ENCODE assay signal across 24 cellular contexts in the genomic region with DNA sequence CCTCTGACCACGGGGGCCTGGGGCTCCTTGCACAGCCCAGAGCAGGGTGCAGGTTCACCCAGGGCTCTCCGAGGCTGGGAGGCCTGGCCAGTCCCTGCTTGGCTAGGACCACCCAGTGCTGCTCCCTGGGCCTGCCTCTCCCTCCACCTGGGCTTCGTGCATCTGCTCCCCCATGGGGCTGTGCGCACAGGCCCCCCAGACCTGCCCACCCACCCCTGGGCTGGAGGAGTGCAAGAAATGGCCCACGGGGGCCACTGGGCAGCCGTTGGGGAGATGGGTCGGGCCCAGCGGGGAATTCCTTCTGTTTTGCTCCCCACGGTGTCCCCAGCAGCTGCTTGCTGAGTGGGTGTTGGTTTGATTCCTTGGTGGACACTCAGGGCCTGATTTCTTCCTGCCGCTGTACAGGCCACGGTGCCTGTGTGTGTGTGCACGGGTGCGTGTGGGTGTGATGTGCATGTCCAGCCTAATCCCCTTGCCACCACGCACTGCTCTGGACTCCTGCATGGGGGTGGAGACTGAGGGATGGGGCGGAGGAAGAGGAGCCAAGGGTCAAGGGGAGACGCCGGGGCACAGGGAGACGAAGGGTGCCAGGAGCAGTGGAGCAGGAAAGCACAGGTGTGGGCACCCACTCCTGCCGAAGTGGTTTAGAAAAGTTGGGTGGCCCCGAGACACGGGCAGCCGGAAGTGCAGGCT. TPM values are rescaled to one million over a fixed set of nuclear protein-coding genes. Genes with fewer than 3 reads are reported as not detected.
DNase-seq lines count a peak whose midpoint lies in the region; ATAC-seq and TF ChIP-seq lines count a peak whose summit lies in the region.
"Had no signal": no experiment of that assay in that cellular context is flagged by ENCODE, and none has a peak within 500 bp of the region (broad histone marks: within the 10 kb centered on the region; RNA-seq: fewer than 3 reads in every experiment).

No MANE protein-coding gene starts in this region.

- no peak for DNase-seq in SK-N-SH
- DNase-seq in osteoblast (ENCODE audit: insufficient read length, low spot score, missing footprints), result peak; percentile 85
- no peak for DNase-seq in WTC11 (ENCODE audit: low spot score)
- DNase-seq in activated CD8-positive, alpha-beta memory T cell treated with anti-CD3 and anti-CD28 coated beads, Interleukin-2, amount 10 ng/mL, durations not matched to agents 7 days and 5 days, result no peak
- DNase-seq in upper lobe of right lung, result no peak
- no peak for DNase-seq in NCI-H1694 treated with DMSO at 0.1 percent for 48 hours (lab: John Stamatoyannopoulos, UW)
- DNase-seq: AML-193; CD8-positive, alpha-beta memory T cell; DMS53; GDM1; NCI-H1092 treated with DMSO at 0.1 percent for 48 hours; NCI-H1436 treated with DMSO at 0.1 percent for 48 hours; NCI-H2029; NCI-H2227 treated with DMSO at 0.1 percent for 48 hours; NCI-H510A; NCI-H82; OCI-M1; SHP77 had no signal

- H3K4me2 ChIP-seq in SK-N-SH (no peak overlapping the region), osteoblast (ENCODE audit: insufficient read depth, low read length) (no peak overlapping the region)
- H3K4me2 ChIP-seq: KMS-11 had no signal

- no peaks in the 10 kb centered on the region for H4K20me1 ChIP-seq in SK-N-SH (ENCODE audit: insufficient read depth)
- peaks cover 12% of the 10 kb centered on the region for H4K20me1 ChIP-seq in osteoblast (ENCODE audit: insufficient read depth, low read length)

- no peaks in the 10 kb centered on the region for H3K27me3 ChIP-seq in SK-N-SH (ENCODE audit: insufficient read depth)
- no peaks in the 10 kb centered on the region for H3K27me3 ChIP-seq in osteoblast (ENCODE audit: insufficient read depth, low read length)
- H3K27me3 ChIP-seq in upper lobe of right lung, result no peaks in the 10 kb centered on the region

- intact Hi-C loops in upper lobe of right lung (cut with DNase I), result no loop called here

- TF ChIP-seq EP300 in SK-N-SH (IDR thresholded peaks at IDR 0.05; ENCODE audit: borderline replicate concordance in 1 of 2, low read depth in 1 of 2, low read length in 1 of 2), result no peak

- no peaks in the 10 kb centered on the region for H3K9me3 Mint-ChIP-seq in WTC11
- H3K9me3 Mint-ChIP-seq in activated CD8-positive, alpha-beta memory T cell treated with anti-CD3 and anti-CD28 coated beads, Interleukin-2, amount 10 ng/mL, durations not matched to agents 7 days and 5 days (ENCODE audit: low read depth), result no peaks in the 10 kb centered on the region
- H3K9me3 Mint-ChIP-seq: CD8-positive, alpha-beta memory T cell had no signal

- H3K4me3 ChIP-seq in SK-N-SH (ENCODE audit: low read depth in 2 of 2, low read length in 1 of 2), result no peak overlapping the region
- no peak overlapping the region for H3K4me3 ChIP-seq in osteoblast (ENCODE audit: insufficient read depth, low read length)
- H3K4me3 ChIP-seq in upper lobe of right lung, result no peak overlapping the region

- peak; percentile 13; the same call in 2 of the 3 replicates for ATAC-seq in SK-N-SH treated with all-trans-retinoic acid at 6 μM for 48 hours
- peak; percentile 0 for ATAC-seq in esophagus mucosa
- ATAC-seq in WTC11, result no peak
- ATAC-seq in activated CD8-positive, alpha-beta memory T cell treated with anti-CD3 and anti-CD28 coated beads, Interleukin-2, amount 10 ng/mL, durations not matched to agents 7 days and 5 days, result no peak
- no peak for ATAC-seq in upper lobe of right lung

- no peaks in the 10 kb centered on the region for H3F3A ChIP-seq in SK-N-SH (replicated peaks; ENCODE audit: insufficient read depth)

- H3K27me3 Mint-ChIP-seq in WTC11 (ENCODE audit: low read depth), result no peaks in the 10 kb centered on the region
- no peaks in the 10 kb centered on the region for H3K27me3 Mint-ChIP-seq in activated CD8-positive, alpha-beta memory T cell treated with anti-CD3 and anti-CD28 coated beads, Interleukin-2, amount 10 ng/mL, durations not matched to agents 7 days and 5 days
- H3K27me3 Mint-ChIP-seq: CD8-positive, alpha-beta memory T cell had no signal

- POLR2A ChIA-PET in SK-N-SH (lab: Yijun Ruan, JAX), result interaction anchor here (0.6 kb wide), 1 partner anchor 65 kb away, joined by 3 read pairs; no protein-coding TSS in a partner anchor
- POLR2A ChIA-PET in WTC11 (lab: Charles Lee), result no interaction called here

- H3K27ac ChIP-seq in SK-N-SH (ENCODE audit: low read depth in 2 of 2, low read length in 1 of 2) (no peak overlapping the region), osteoblast (ENCODE audit: low read depth, low read length) (no peak overlapping the region), upper lobe of right lung (no peak overlapping the region)
- H3K27ac ChIP-seq: C4-2B, HL-60, KMS-11 had no signal

- no peak overlapping the region for H3K27ac Mint-ChIP-seq in WTC11
- no peak overlapping the region for H3K27ac Mint-ChIP-seq in activated CD8-positive, alpha-beta memory T cell treated with anti-CD3 and anti-CD28 coated beads, Interleukin-2, amount 10 ng/mL, durations not matched to agents 7 days and 5 days
- H3K27ac Mint-ChIP-seq: CD8-positive, alpha-beta memory T cell had no signal

- no peak for TF ChIP-seq RAD21 in SK-N-SH (IDR thresholded peaks at IDR 0.05; ENCODE audit: low read length)

- peaks cover 3% of the 10 kb centered on the region; the same call in 1 of the 2 replicates for H3K4me1 Mint-ChIP-seq in WTC11
- H3K4me1 Mint-ChIP-seq in activated CD8-positive, alpha-beta memory T cell treated with anti-CD3 and anti-CD28 coated beads, Interleukin-2, amount 10 ng/mL, durations not matched to agents 7 days and 5 days, result peaks cover 4% of the 10 kb centered on the region

- H3K9me3 ChIP-seq in SK-N-SH (no peaks in the 10 kb centered on the region), osteoblast (ENCODE audit: low read depth, low read length) (no peaks in the 10 kb centered on the region), upper lobe of right lung (no peaks in the 10 kb centered on the region)

- H3K36me3 ChIP-seq in SK-N-SH (replicated peaks in 1 of 2; ENCODE audit: control insufficient read depth in 1 of 2, insufficient read depth in 2 of 2, low read length in 1 of 2), result peaks cover 0 to 26% of the 10 kb centered on the region in 2 experiments
- H3K36me3 ChIP-seq in osteoblast (ENCODE audit: insufficient read depth, low read length), result peaks cover 21% of the 10 kb centered on the region
- peaks cover 33% of the 10 kb centered on the region for H3K36me3 ChIP-seq in upper lobe of right lung

- no peak overlapping the region for H2AFZ ChIP-seq in SK-N-SH (ENCODE audit: low read depth)
- no peak overlapping the region for H2AFZ ChIP-seq in osteoblast (ENCODE audit: low read length)

- H3K79me2 ChIP-seq in SK-N-SH (ENCODE audit: insufficient read depth), result no peaks in the 10 kb centered on the region
- no peaks in the 10 kb centered on the region for H3K79me2 ChIP-seq in osteoblast (ENCODE audit: insufficient read depth, low read length)

- peaks cover 10% of the 10 kb centered on the region for H3K36me3 Mint-ChIP-seq in WTC11
- H3K36me3 Mint-ChIP-seq in activated CD8-positive, alpha-beta memory T cell treated with anti-CD3 and anti-CD28 coated beads, Interleukin-2, amount 10 ng/mL, durations not matched to agents 7 days and 5 days, result peaks cover 5% of the 10 kb centered on the region

- H3K9me2 ChIP-seq in SK-N-SH, result no peaks in the 10 kb centered on the region

- no peak overlapping the region for H3K9ac ChIP-seq in SK-N-SH
- H3K9ac ChIP-seq: KMS-11 had no signal

- H3K4me1 ChIP-seq in SK-N-SH (ENCODE audit: control insufficient read depth in 1 of 2, insufficient read depth in 2 of 2, low read depth in 1 of 2, low read length in 1 of 2), result no peaks in the 10 kb centered on the region; a peak in 1 of 4 replicates
- H3K4me1 ChIP-seq in osteoblast (ENCODE audit: insufficient read depth, low read length), result no peaks in the 10 kb centered on the region
- H3K4me1 ChIP-seq in upper lobe of right lung, result no peaks in the 10 kb centered on the region

- WGBS in SK-N-SH (ENCODE audit: low lambda C conversion rate), result 84% methylated on average over 12 of the region's 22 CpGs

- TF ChIP-seq CTCF in SK-N-SH (IDR thresholded peaks at IDR 0.05) (no peak), osteoblast (IDR thresholded peaks at IDR 0.05; ENCODE audit: extremely low read depth, low read depth, low read length) (no peak), WTC11 (IDR thresholded peaks at IDR 0.05) (no peak), upper lobe of right lung (IDR thresholded peaks at IDR 0.05) (no peak)

- no peak overlapping the region for H3K4me3 Mint-ChIP-seq in WTC11
- H3K4me3 Mint-ChIP-seq in activated CD8-positive, alpha-beta memory T cell treated with anti-CD3 and anti-CD28 coated beads, Interleukin-2, amount 10 ng/mL, durations not matched to agents 7 days and 5 days, result no peak overlapping the region
- H3K4me3 Mint-ChIP-seq: CD8-positive, alpha-beta memory T cell had no signal

- CTCF ChIA-PET in SK-N-SH (lab: Yijun Ruan, JAX) (no interaction called here), WTC11 (lab: Charles Lee) (interaction anchor here (0.6 kb wide), 1 partner anchor 333 kb away, joined by 3 read pairs; no protein-coding TSS in a partner anchor)
- CTCF ChIA-PET in activated CD8-positive, alpha-beta memory T cell treated with anti-CD3 and anti-CD28 coated beads, Interleukin-2, amount 10 ng/mL, durations not matched to agents 7 days and 5 days (lab: Charles Lee), result no interaction called here

RNA-seq across cellular contexts. Expression of gene PRSS27, which starts 8.5 kb away (rescaled TPM):
- 7.6 and 7.7 TPM in 2 replicates for polyA plus RNA-seq in SK-N-SH (2012; rRNA removed)
- 3.3 and 4.3 TPM in 2 replicates for polyA plus RNA-seq in SK-N-SH (2012; cell fraction: cytosol; rRNA removed)
- 17.4 and 23.0 TPM in 2 replicates for polyA plus RNA-seq in SK-N-SH (2012; cell fraction: nucleus; rRNA removed)
- total RNA-seq in esophagus mucosa (191 TPM), osteoblast (1.5 and 2.5 TPM in 2 replicates), WTC11 (2021) (5.1 to 5.4 TPM (median 5.1 TPM) in 3 replicates), upper lobe of right lung (0.81 TPM)
- total RNA-seq in activated CD8-positive, alpha-beta memory T cell treated with anti-CD3 and anti-CD28 coated beads, Interleukin-2, amount 10 ng/mL, durations not matched to agents 7 days and 5 days, result 1 to 10 TPM; 1.2 to 1.7 TPM
- total RNA-seq: HT1080 had no signal
- polyA plus RNA-seq: CD8-positive, alpha-beta memory T cell had no signal

RNA-seq across cellular contexts. Expression of gene KCTD5, which starts 29.2 kb away (rescaled TPM):
- polyA plus RNA-seq in SK-N-SH (2012; rRNA removed), result 53.4 and 57.1 TPM in 2 replicates
- 46.0 and 51.9 TPM in 2 replicates for polyA plus RNA-seq in SK-N-SH (2012; cell fraction: cytosol; rRNA removed)
- polyA plus RNA-seq in SK-N-SH (2012; cell fraction: nucleus; rRNA removed), result 34.3 and 71.8 TPM in 2 replicates
- total RNA-seq in esophagus mucosa (37.7 TPM), osteoblast (19.2 and 21.7 TPM in 2 replicates), WTC11 (2021) (24.8 to 27.8 TPM (median 27.2 TPM) in 3 replicates), upper lobe of right lung (23.8 TPM)
- total RNA-seq in activated CD8-positive, alpha-beta memory T cell treated with anti-CD3 and anti-CD28 coated beads, Interleukin-2, amount 10 ng/mL, durations not matched to agents 7 days and 5 days, result 10 to 100 TPM; 34.2 to 41.7 TPM

RNA-seq across cellular contexts. Expression of gene SRRM2, which starts 40.9 kb away (rescaled TPM):
- polyA plus RNA-seq in SK-N-SH (2012; rRNA removed), result 100 and 143 TPM in 2 replicates
- 44.8 and 65.2 TPM in 2 replicates for polyA plus RNA-seq in SK-N-SH (2012; cell fraction: cytosol; rRNA removed)
- 657 and 768 TPM in 2 replicates for polyA plus RNA-seq in SK-N-SH (2012; cell fraction: nucleus; rRNA removed)
- total RNA-seq in esophagus mucosa, result 280 TPM
- total RNA-seq in osteoblast, result 56.8 and 62.2 TPM in 2 replicates
- total RNA-seq in WTC11 (2021), result 769 to 823 TPM (median 815 TPM) in 3 replicates
- total RNA-seq in activated CD8-positive, alpha-beta memory T cell treated with anti-CD3 and anti-CD28 coated beads, Interleukin-2, amount 10 ng/mL, durations not matched to agents 7 days and 5 days, result 100 to 1,000 TPM; 631 to 651 TPM
- total RNA-seq in upper lobe of right lung, result 660 TPM

Comparison
In these comparisons a context has a peak if more than half of its experiments do, and no peak if none do; other contexts are left out.
1. ATAC-seq: peak in SK-N-SH treated with all-trans-retinoic acid at 6 μM for 48 hours (single experiment) and esophagus mucosa (single experiment); none in WTC11 (single experiment), activated CD8-positive, alpha-beta memory T cell treated with anti-CD3 and anti-CD28 coated beads, Interleukin-2, amount 10 ng/mL, durations not matched to agents 7 days and 5 days (single experiment) and upper lobe of right lung (single experiment).
2. RNA of gene PRSS27, which starts 8.5 kb away (total RNA-seq): 191 TPM in esophagus mucosa (single experiment); 5.1 to 5.4 TPM in WTC11, 1.5 to 2.5 TPM in osteoblast, 1.2 to 1.7 TPM in activated CD8-positive, alpha-beta memory T cell treated with anti-CD3 and anti-CD28 coated beads, Interleukin-2, amount 10 ng/mL, durations not matched to agents 7 days and 5 days and 0.81 TPM in upper lobe of right lung (single experiment); every median in the first group is over 10 times any median in the second.